ENCODE assay signal across 8 cellular contexts in genomic region chr1:196558424-196558823, GRCh38. TPM values are rescaled to one million over a fixed set of nuclear protein-coding genes. Genes with fewer than 3 reads are reported as not detected.
DNase-seq lines count a peak whose midpoint lies in the region; ATAC-seq, FAIRE-seq and TF ChIP-seq lines count a peak whose summit lies in the region.

No MANE protein-coding gene starts in this region.

- no peaks in the 10 kb centered on the region for H3K9me3 ChIP-seq in SK-N-MC (ENCODE audit: low read depth, low read length)
- H3K9me3 ChIP-seq in heart right ventricle = peaks cover 0 to 43% (median 8%) of the 10 kb centered on the region in 11 donors
- peaks cover 24% of the 10 kb centered on the region for H3K9me3 ChIP-seq in neural progenitor cell (ENCODE audit: low read depth)

- peaks cover 4% of the 10 kb centered on the region; the same call in 2 of the 3 replicates for H3K9me3 Mint-ChIP-seq in GM23338
- H3K9me3 Mint-ChIP-seq in neural progenitor cell = peaks cover 34% of the 10 kb centered on the region

- H3K9me2 ChIP-seq in GM23338 (ENCODE audit: insufficient read depth) = no peaks in the 10 kb centered on the region

- H3F3A ChIP-seq in GM23338 (replicated peaks; ENCODE audit: low read depth) = no peaks in the 10 kb centered on the region
- H3F3A ChIP-seq in neural progenitor cell (ENCODE audit: low read depth) = no peaks in the 10 kb centered on the region

- H3K4me3 Mint-ChIP-seq in GM23338 = no peak overlapping the region
- no peak overlapping the region for H3K4me3 Mint-ChIP-seq in neural progenitor cell

- H3K9ac ChIP-seq in SK-N-MC (ENCODE audit: insufficient read length) = peak overlapping the region; percentile 39
- no peak overlapping the region for H3K9ac ChIP-seq in neural progenitor cell

- H3K27me3 ChIP-seq in GM23338 (ENCODE audit: insufficient read depth) (no peaks in the 10 kb centered on the region), heart right ventricle (no peaks in the 10 kb centered on the region), neural progenitor cell (no peaks in the 10 kb centered on the region)

- ATAC-seq in GM23338 (no peak), heart right ventricle (peak in 5 of 8 donors; percentile 67 to 80 (median 76))

- H4K20me1 ChIP-seq in GM23338 (replicated peaks; ENCODE audit: insufficient read depth) = peaks cover 21% of the 10 kb centered on the region; the same call in 1 of the 2 replicates
- no peaks in the 10 kb centered on the region for H4K20me1 ChIP-seq in neural progenitor cell (ENCODE audit: low read depth)

- no peak overlapping the region for H2AFZ ChIP-seq in GM23338
- H2AFZ ChIP-seq in neural progenitor cell (replicated peaks) = no peak overlapping the region

- H3K4me1 Mint-ChIP-seq in GM23338 (peaks cover 37% of the 10 kb centered on the region), neural progenitor cell (no peaks in the 10 kb centered on the region)

- H3K79me2 ChIP-seq in GM23338 (replicated peaks; ENCODE audit: insufficient read depth) (peaks cover 67% of the 10 kb centered on the region), neural progenitor cell (ENCODE audit: low read depth) (peaks cover 93% of the 10 kb centered on the region)

- DNase-seq in GM23338 (ENCODE audit: low spot score) (no peak), SK-N-MC (ENCODE audit: low read depth, low spot score) (peak; percentile 20), heart right ventricle (peak in 1 of 2 donors; percentile 28), neural progenitor cell (ENCODE audit: low spot score) (no peak)
- DNase-seq in stimulated activated naive CD4-positive, alpha-beta T cell (lab: John Stamatoyannopoulos, UW) = no peak
- no peak for DNase-seq in stimulated activated CD4-positive, alpha-beta T cell treated with anti-CD3 and anti-CD28 coated beads, Interleukin-4, amount 100 ng/mL, for 4 hours
- DNase-seq in activated T-cell treated with anti-CD3 and anti-CD28 coated beads, Interleukin-2, amount 50 U/mL, for 48 hours = no peak

- intact Hi-C loops in heart right ventricle (cut with DNase I) = no loop called here

- 27 to 39% methylated on average over 2 of the region's 2 CpGs for WGBS in heart right ventricle, 2 donors

- no peak overlapping the region; the same call in 1 of the 2 replicates for H3K27ac ChIP-seq in GM23338 (ENCODE audit: low read depth)
- H3K27ac ChIP-seq in SK-N-MC = peak overlapping the region; percentile 38; the same call in 1 of the 2 replicates
- H3K27ac ChIP-seq in heart right ventricle = peak overlapping the region in 4 of 10 donors; percentile 24 to 48 (median 28)
- no peak overlapping the region for H3K27ac ChIP-seq in neural progenitor cell

- H3K36me3 ChIP-seq in GM23338 (ENCODE audit: insufficient read depth) = no peaks in the 10 kb centered on the region
- no peaks in the 10 kb centered on the region for H3K36me3 ChIP-seq in SK-N-MC (ENCODE audit: insufficient read depth, low read length)
- no peaks in the 10 kb centered on the region for H3K36me3 ChIP-seq in heart right ventricle
- peaks cover 3% of the 10 kb centered on the region for H3K36me3 ChIP-seq in neural progenitor cell

- H3K27me3 Mint-ChIP-seq in GM23338 (ENCODE audit: insufficient read depth, low read depth, poor library complexity) = no peaks in the 10 kb centered on the region
- no peaks in the 10 kb centered on the region for H3K27me3 Mint-ChIP-seq in neural progenitor cell (ENCODE audit: insufficient read depth, low read depth)

- H3K36me3 Mint-ChIP-seq in GM23338 (ENCODE audit: low read depth) (peaks cover 19% of the 10 kb centered on the region; the same call in 2 of the 3 replicates), neural progenitor cell (peaks cover 19% of the 10 kb centered on the region)

- H3K27ac Mint-ChIP-seq in GM23338 (no peak overlapping the region), neural progenitor cell (no peak overlapping the region)

- peak overlapping the region; percentile 7; the same call in 1 of the 2 replicates for H3K4me3 ChIP-seq in GM23338
- H3K4me3 ChIP-seq in SK-N-MC = peak overlapping the region; percentile 69
- H3K4me3 ChIP-seq in heart right ventricle = peak overlapping the region in 6 of 10 donors; percentile 22 to 39 (median 30)
- H3K4me3 ChIP-seq in neural progenitor cell = no peak overlapping the region

- no peak for TF ChIP-seq CTCF in GM23338 (conservative IDR thresholded peaks at IDR 0.05; ENCODE audit: low read depth in 2 of 2)
- TF ChIP-seq CTCF in heart right ventricle (IDR thresholded peaks at IDR 0.05) = no peak
- TF ChIP-seq CTCF in neural progenitor cell (IDR thresholded peaks at IDR 0.05) = no peak

- H3K4me1 ChIP-seq in GM23338 (ENCODE audit: insufficient read depth) = peaks cover 37% of the 10 kb centered on the region
- H3K4me1 ChIP-seq in heart right ventricle = peaks cover 0 to 6% (median 0%) of the 10 kb centered on the region in 9 donors
- no peaks in the 10 kb centered on the region for H3K4me1 ChIP-seq in neural progenitor cell

- H3K4me2 ChIP-seq in GM23338 (peak overlapping the region; percentile 56), neural progenitor cell (no peak overlapping the region)

- peak; percentile 93 for FAIRE-seq in A204.1 (lab: Jason Lieb, UNC)

TF ChIP-seq in GM23338, 12 proteins besides CTCF, POLR2A, EP300 and RAD21 (continues in another document):
- no peak for TF ChIP-seq ETS1 (IDR thresholded peaks at IDR 0.05)
- TF ChIP-seq POLR2AphosphoS5 (IDR thresholded peaks at IDR 0.05; ENCODE audit: low read depth) = no peak
- TF ChIP-seq, protein P1, sequence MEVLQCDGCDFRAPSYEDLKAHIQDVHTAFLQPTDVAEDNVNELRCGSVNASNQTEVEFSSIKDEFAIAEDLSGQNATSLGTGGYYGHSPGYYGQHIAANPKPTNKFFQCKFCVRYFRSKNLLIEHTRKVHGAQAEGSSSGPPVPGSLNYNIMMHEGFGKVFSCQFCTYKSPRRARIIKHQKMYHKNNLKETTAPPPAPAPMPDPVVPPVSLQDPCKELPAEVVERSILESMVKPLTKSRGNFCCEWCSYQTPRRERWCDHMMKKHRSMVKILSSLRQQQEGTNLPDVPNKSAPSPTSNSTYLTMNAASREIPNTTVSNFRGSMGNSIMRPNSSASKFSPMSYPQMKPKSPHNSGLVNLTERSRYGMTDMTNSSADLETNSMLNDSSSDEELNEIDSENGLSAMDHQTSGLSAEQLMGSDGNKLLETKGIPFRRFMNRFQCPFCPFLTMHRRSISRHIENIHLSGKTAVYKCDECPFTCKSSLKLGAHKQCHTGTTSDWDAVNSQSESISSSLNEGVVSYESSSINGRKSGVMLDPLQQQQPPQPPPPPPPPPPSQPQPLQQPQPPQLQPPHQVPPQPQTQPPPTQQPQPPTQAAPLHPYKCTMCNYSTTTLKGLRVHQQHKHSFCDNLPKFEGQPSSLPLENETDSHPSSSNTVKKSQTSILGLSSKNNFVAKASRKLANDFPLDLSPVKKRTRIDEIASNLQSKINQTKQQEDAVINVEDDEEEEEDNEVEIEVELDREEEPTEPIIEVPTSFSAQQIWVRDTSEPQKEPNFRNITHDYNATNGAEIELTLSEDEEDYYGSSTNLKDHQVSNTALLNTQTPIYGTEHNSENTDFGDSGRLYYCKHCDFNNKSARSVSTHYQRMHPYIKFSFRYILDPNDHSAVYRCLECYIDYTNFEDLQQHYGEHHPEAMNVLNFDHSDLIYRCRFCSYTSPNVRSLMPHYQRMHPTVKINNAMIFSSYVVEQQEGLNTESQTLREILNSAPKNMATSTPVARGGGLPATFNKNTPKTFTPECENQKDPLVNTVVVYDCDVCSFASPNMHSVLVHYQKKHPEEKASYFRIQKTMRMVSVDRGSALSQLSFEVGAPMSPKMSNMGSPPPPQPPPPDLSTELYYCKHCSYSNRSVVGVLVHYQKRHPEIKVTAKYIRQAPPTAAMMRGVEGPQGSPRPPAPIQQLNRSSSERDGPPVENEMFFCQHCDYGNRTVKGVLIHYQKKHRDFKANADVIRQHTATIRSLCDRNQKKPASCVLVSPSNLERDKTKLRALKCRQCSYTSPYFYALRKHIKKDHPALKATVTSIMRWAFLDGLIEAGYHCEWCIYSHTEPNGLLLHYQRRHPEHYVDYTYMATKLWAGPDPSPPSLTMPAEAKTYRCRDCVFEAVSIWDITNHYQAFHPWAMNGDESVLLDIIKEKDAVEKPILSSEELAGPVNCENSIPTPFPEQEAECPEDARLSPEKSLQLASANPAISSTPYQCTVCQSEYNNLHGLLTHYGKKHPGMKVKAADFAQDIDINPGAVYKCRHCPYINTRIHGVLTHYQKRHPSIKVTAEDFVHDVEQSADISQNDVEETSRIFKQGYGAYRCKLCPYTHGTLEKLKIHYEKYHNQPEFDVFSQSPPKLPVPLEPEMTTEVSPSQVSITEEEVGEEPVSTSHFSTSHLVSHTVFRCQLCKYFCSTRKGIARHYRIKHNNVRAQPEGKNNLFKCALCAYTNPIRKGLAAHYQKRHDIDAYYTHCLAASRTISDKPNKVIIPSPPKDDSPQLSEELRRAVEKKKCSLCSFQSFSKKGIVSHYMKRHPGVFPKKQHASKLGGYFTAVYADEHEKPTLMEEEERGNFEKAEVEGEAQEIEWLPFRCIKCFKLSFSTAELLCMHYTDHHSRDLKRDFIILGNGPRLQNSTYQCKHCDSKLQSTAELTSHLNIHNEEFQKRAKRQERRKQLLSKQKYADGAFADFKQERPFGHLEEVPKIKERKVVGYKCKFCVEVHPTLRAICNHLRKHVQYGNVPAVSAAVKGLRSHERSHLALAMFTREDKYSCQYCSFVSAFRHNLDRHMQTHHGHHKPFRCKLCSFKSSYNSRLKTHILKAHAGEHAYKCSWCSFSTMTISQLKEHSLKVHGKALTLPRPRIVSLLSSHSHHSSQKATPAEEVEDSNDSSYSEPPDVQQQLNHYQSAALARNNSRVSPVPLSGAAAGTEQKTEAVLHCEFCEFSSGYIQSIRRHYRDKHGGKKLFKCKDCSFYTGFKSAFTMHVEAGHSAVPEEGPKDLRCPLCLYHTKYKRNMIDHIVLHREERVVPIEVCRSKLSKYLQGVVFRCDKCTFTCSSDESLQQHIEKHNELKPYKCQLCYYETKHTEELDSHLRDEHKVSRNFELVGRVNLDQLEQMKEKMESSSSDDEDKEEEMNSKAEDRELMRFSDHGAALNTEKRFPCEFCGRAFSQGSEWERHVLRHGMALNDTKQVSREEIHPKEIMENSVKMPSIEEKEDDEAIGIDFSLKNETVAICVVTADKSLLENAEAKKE (CRISPR knock-in tag; IDR thresholded peaks at IDR 0.05) = no peak

RNA-seq across cellular contexts. Expression of gene KCNT2, which starts 49.8 kb away (rescaled TPM):
- total RNA-seq in GM23338 (2014; rRNA removed; shearing (Covaris generic)) = 10.1 and 13.4 TPM in 2 replicates
- polyA plus RNA-seq in GM23338 (2016; fragmentation: Nextera tagmentation; extraction: Ambion mirVana) (3.5 and 5.4 TPM in 2 replicates), heart right ventricle (under 1 TPM; 0.26 to 0.66 TPM)
- total RNA-seq in heart right ventricle (1 to 10 TPM in 2 of 10 donors, under 1 TPM in 8; 0.44 to 1.1 (median 0.71) TPM), neural progenitor cell (ENCODE audit: low replicate concordance) (24.1 and 29.8 TPM in 2 replicates)
